8 cellular contexts compared by ENCODE assay signal in genomic region chr17:16438173-16438556, GRCh38. TPM values are rescaled to one million over a fixed set of nuclear protein-coding genes. Genes with fewer than 3 reads are reported as not detected.
DNase-seq lines count a peak whose midpoint lies in the region; ATAC-seq, FAIRE-seq and TF ChIP-seq lines count a peak whose summit lies in the region.

No MANE protein-coding gene starts in this region.

- peaks cover 15% of the 10 kb centered on the region for H4K20me1 ChIP-seq in MM.1S (ENCODE audit: insufficient read depth, low read length)
- H4K20me1 ChIP-seq in endothelial cell of umbilical vein (replicated peaks; ENCODE audit: control insufficient read depth, extremely low read depth, insufficient read depth, low read length): peaks cover 9% of the 10 kb centered on the region

- DNase-seq in MM.1S (no peak), endothelial cell of umbilical vein (ENCODE audit: low read depth, low spot score) (no peak), progenitor cell of endocrine pancreas (ENCODE audit: low spot score, unreplicated experiment) (no peak), G401 (ENCODE audit: low spot score) (no peak), dermis blood vessel endothelial cell (no peak), NCI-H146 (lab: John Stamatoyannopoulos, UW) (no peak)
- no peak for DNase-seq in activated CD8-positive, alpha-beta memory T cell treated with anti-CD3 and anti-CD28 coated beads, Interleukin-2, amount 50 U/mL, for 48 hours

- H3K4me3 Mint-ChIP-seq in progenitor cell of endocrine pancreas (ENCODE audit: low read depth): peak overlapping the region; percentile 100

- H3K9me3 Mint-ChIP-seq in progenitor cell of endocrine pancreas (ENCODE audit: low read depth): no peaks in the 10 kb centered on the region

- peaks cover 35% of the 10 kb centered on the region for H3K4me1 Mint-ChIP-seq in progenitor cell of endocrine pancreas (ENCODE audit: low read depth)

- H3K9me3 ChIP-seq in MM.1S (replicated peaks; ENCODE audit: insufficient read depth, low read length) (no peaks in the 10 kb centered on the region), endothelial cell of umbilical vein (replicated peaks; ENCODE audit: control insufficient read depth, insufficient read depth, low read length) (no peaks in the 10 kb centered on the region)

- dilution Hi-C loops in endothelial cell of umbilical vein (cut with MboI; ENCODE audit: extremely low pct_ligation_motif_present, low sequenced_read_pairs): no loop called here

- no peaks in the 10 kb centered on the region for H3K9me1 ChIP-seq in endothelial cell of umbilical vein (replicated peaks; ENCODE audit: control insufficient read depth, extremely low read depth, insufficient read depth, low read length)

- H3K4me3 ChIP-seq in MM.1S (ENCODE audit: low read length) (peak overlapping the region; percentile 97), endothelial cell of umbilical vein (replicated peaks in 1 of 3; ENCODE audit: insufficient read depth in 1 of 3, low read depth in 1 of 3, low read length in 3 of 3) (peak overlapping the region in 2 of 3 experiments; percentile 40 to 53)

- POLR2A ChIA-PET in endothelial cell of umbilical vein (lab: Charles Lee): interaction anchor here (0.7 to 1.7 kb wide), 13 partner anchors 10 to 98 kb away, joined by 3 to 52 read pairs (median 4); partner anchors contain the start of genes CENPV and UBB

- H3K27ac ChIP-seq in MM.1S (ENCODE audit: low read length) (peak overlapping the region; percentile 75), endothelial cell of umbilical vein (ENCODE audit: insufficient read depth, low read depth, low read length) (peak overlapping the region; percentile 61)

- peak overlapping the region; percentile 81 for H2AFZ ChIP-seq in MM.1S (ENCODE audit: low read length)
- H2AFZ ChIP-seq in endothelial cell of umbilical vein (ENCODE audit: low read depth, low read length): peak overlapping the region; percentile 83

- peak overlapping the region; percentile 91 for H3K4me2 ChIP-seq in MM.1S (ENCODE audit: low read depth, low read length)
- H3K4me2 ChIP-seq in endothelial cell of umbilical vein (ENCODE audit: insufficient read depth, low read length): peak overlapping the region; percentile 87

- peaks cover 44% of the 10 kb centered on the region for H3K79me2 ChIP-seq in MM.1S (ENCODE audit: low read length)
- H3K79me2 ChIP-seq in endothelial cell of umbilical vein (ENCODE audit: control insufficient read depth, insufficient read depth, low read length): peaks cover 44% of the 10 kb centered on the region

- H3K36me3 Mint-ChIP-seq in progenitor cell of endocrine pancreas (ENCODE audit: insufficient read depth): peaks cover 15% of the 10 kb centered on the region

- intact Hi-C loops in endothelial cell of umbilical vein (cut with micrococcal nuclease): loop anchor here (10.0 kb wide), 1 partner anchor 977 kb away; no protein-coding TSS in a partner anchor

- H3K4me1 ChIP-seq in MM.1S (ENCODE audit: low read length) (peaks cover 8% of the 10 kb centered on the region; the same call in 1 of the 2 replicates), endothelial cell of umbilical vein (ENCODE audit: control insufficient read depth, extremely low read depth, insufficient read depth, low read length) (peaks cover 35% of the 10 kb centered on the region)

- no peaks in the 10 kb centered on the region for H3K27me3 Mint-ChIP-seq in progenitor cell of endocrine pancreas

- H3K9ac ChIP-seq in MM.1S (ENCODE audit: low read length) (peak overlapping the region; percentile 97), endothelial cell of umbilical vein (replicated peaks; ENCODE audit: extremely low read depth, insufficient read depth, low read length) (peak overlapping the region; percentile 70)

- peak; percentile 7 for ATAC-seq in GM18909 (IDR thresholded peaks at IDR 0.05; ENCODE audit: poor library complexity, unreplicated experiment)

- no peak for FAIRE-seq in endothelial cell of umbilical vein (lab: Jason Lieb, UNC)

- in situ Hi-C loops in G401 (cut with HindIII; ENCODE audit: low sequenced_read_pairs): no loop called here

- TF ChIP-seq CTCF in MM.1S (IDR thresholded peaks at IDR 0.05; ENCODE audit: low read length) (no peak), endothelial cell of umbilical vein (IDR thresholded peaks at IDR 0.05; ENCODE audit: extremely low read depth in 1 of 2, insufficient read depth in 1 of 2, low read depth in 1 of 2, low read length in 2 of 2) (no peak), progenitor cell of endocrine pancreas (IDR thresholded peaks at IDR 0.05; ENCODE audit: unreplicated experiment) (no peak)

- TF ChIP-seq POLR2A in endothelial cell of umbilical vein (IDR thresholded peaks at IDR 0.05; ENCODE audit: low read depth, low read length): no peak

- peak overlapping the region; percentile 99 for H3K27ac Mint-ChIP-seq in progenitor cell of endocrine pancreas

- H3K27me3 ChIP-seq in MM.1S (replicated peaks; ENCODE audit: insufficient read depth, low read length): no peaks in the 10 kb centered on the region
- no peaks in the 10 kb centered on the region for H3K27me3 ChIP-seq in endothelial cell of umbilical vein (ENCODE audit: control insufficient read depth in 2 of 2, insufficient read depth in 2 of 2, low read length in 2 of 2)

- CTCF ChIA-PET in endothelial cell of umbilical vein (lab: Charles Lee): interaction anchor here (0.8 to 4.5 kb wide), 17 partner anchors 10 to 151 kb away, joined by 3 to 33 read pairs (median 4); partner anchors contain the start of genes CENPV, TRPV2 and UBB

- H3F3A ChIP-seq in MM.1S (ENCODE audit: insufficient read depth, low read length): peaks cover 38% of the 10 kb centered on the region

- H3K36me3 ChIP-seq in MM.1S (replicated peaks; ENCODE audit: insufficient read depth, low read length) (peaks cover 20% of the 10 kb centered on the region), endothelial cell of umbilical vein (ENCODE audit: control insufficient read depth in 2 of 2, extremely low read depth in 1 of 2, insufficient read depth in 2 of 2, low read length in 2 of 2) (peaks cover 21 to 25% of the 10 kb centered on the region in 2 experiments)

- BruUV-seq in endothelial cell of umbilical vein (replicated peaks; lab: Mats Ljungman, UMichigan): TSS peak; percentile 91

- no peaks in the 10 kb centered on the region for H3K9me2 ChIP-seq in MM.1S (replicated peaks; ENCODE audit: insufficient read depth, low read length)

TF ChIP-seq in endothelial cell of umbilical vein, 7 proteins besides CTCF, POLR2A, EP300 and RAD21:
- no peak for TF ChIP-seq FOS (IDR thresholded peaks at IDR 0.05; ENCODE audit: borderline replicate concordance, insufficient read depth, low read length)
- TF ChIP-seq GATA2 (IDR thresholded peaks at IDR 0.05; ENCODE audit: insufficient read depth, insufficient read length, low read depth, low read length): no peak
- TF ChIP-seq EZH2 (IDR thresholded peaks at IDR 0.05; ENCODE audit: borderline replicate concordance, low read depth, low read length, severe bottlenecking): no peak

RNA-seq across cellular contexts. Expression of gene TRPV2, which starts 22.8 kb away (rescaled TPM):
- total RNA-seq in endothelial cell of umbilical vein (6.7 and 10.6 TPM in 2 replicates), progenitor cell of endocrine pancreas (1.3 and 2.1 TPM in 2 replicates), dermis blood vessel endothelial cell (40.0 and 48.8 TPM in 2 replicates)
- 3.3 and 4.2 TPM in 2 replicates for polyA plus RNA-seq in endothelial cell of umbilical vein
- 3.5 and 4.2 TPM in 2 replicates for polyA plus RNA-seq in endothelial cell of umbilical vein (2011; cell fraction: cytosol; rRNA removed)
- polyA plus RNA-seq in endothelial cell of umbilical vein (2011; cell fraction: nucleus; rRNA removed): 4.1 and 5.2 TPM in 2 replicates
- polyA plus RNA-seq in endothelial cell of umbilical vein (2012): 19.7 and 28.7 TPM in 2 replicates
- polyA minus RNA-seq in endothelial cell of umbilical vein: 4.2 and 6.1 TPM in 2 replicates
- polyA minus RNA-seq in endothelial cell of umbilical vein (2011; cell fraction: cytosol; rRNA and poly(A)+ RNA removed): not detected
- polyA minus RNA-seq in endothelial cell of umbilical vein (2011; cell fraction: nucleus; rRNA and poly(A)+ RNA removed): 1.3 and 1.5 TPM in 2 replicates
- 41.8 and 47.6 TPM in 2 replicates for total RNA-seq in G401 (2014; rRNA removed; shearing (Covaris generic))

RNA-seq across cellular contexts. Expression of gene LRRC75A, which starts 53.8 kb away (rescaled TPM):
- total RNA-seq in endothelial cell of umbilical vein (2.9 and 3.7 TPM in 2 replicates), progenitor cell of endocrine pancreas (8.5 and 9.7 TPM in 2 replicates), dermis blood vessel endothelial cell (2.6 and 4.5 TPM in 2 replicates)
- polyA plus RNA-seq in endothelial cell of umbilical vein: 6.1 and 8.1 TPM in 2 replicates
- 4.3 and 5.4 TPM in 2 replicates for polyA plus RNA-seq in endothelial cell of umbilical vein (2011; cell fraction: cytosol; rRNA removed)
- 5.9 and 6.9 TPM in 2 replicates for polyA plus RNA-seq in endothelial cell of umbilical vein (2011; cell fraction: nucleus; rRNA removed)
- 1.5 and 3.1 TPM in 2 replicates for polyA plus RNA-seq in endothelial cell of umbilical vein (2012)
- polyA minus RNA-seq in endothelial cell of umbilical vein: 4.6 and 5.7 TPM in 2 replicates
- polyA minus RNA-seq in endothelial cell of umbilical vein (2011; cell fraction: cytosol; rRNA and poly(A)+ RNA removed): 0.92 TPM
- polyA minus RNA-seq in endothelial cell of umbilical vein (2011; cell fraction: nucleus; rRNA and poly(A)+ RNA removed): 3.8 and 7.3 TPM in 2 replicates
- 0.24 and 0.86 TPM in 2 replicates for total RNA-seq in G401 (2014; rRNA removed; shearing (Covaris generic))

RNA-seq across cellular contexts. Expression of gene UBB, which starts 57.3 kb away (rescaled TPM):
- total RNA-seq in endothelial cell of umbilical vein (1,183 and 1,294 TPM in 2 replicates), progenitor cell of endocrine pancreas (1,450 and 1,477 TPM in 2 replicates), dermis blood vessel endothelial cell (1,676 and 1,882 TPM in 2 replicates)
- polyA plus RNA-seq in endothelial cell of umbilical vein: 1,282 and 1,683 TPM in 2 replicates
- polyA plus RNA-seq in endothelial cell of umbilical vein (2011; cell fraction: cytosol; rRNA removed): 2,429 and 2,954 TPM in 2 replicates
- polyA plus RNA-seq in endothelial cell of umbilical vein (2011; cell fraction: nucleus; rRNA removed): 752 and 988 TPM in 2 replicates
- polyA plus RNA-seq in endothelial cell of umbilical vein (2012): 2,061 and 2,237 TPM in 2 replicates
- polyA minus RNA-seq in endothelial cell of umbilical vein: 1,148 and 1,520 TPM in 2 replicates
- 916 TPM for polyA minus RNA-seq in endothelial cell of umbilical vein (2011; cell fraction: cytosol; rRNA and poly(A)+ RNA removed)
- polyA minus RNA-seq in endothelial cell of umbilical vein (2011; cell fraction: nucleus; rRNA and poly(A)+ RNA removed): 206 and 281 TPM in 2 replicates
- total RNA-seq in G401 (2014; rRNA removed; shearing (Covaris generic)): 707 and 741 TPM in 2 replicates
